Comparison of ENCODE assay signal across 39 cellular contexts in the genomic region with DNA sequence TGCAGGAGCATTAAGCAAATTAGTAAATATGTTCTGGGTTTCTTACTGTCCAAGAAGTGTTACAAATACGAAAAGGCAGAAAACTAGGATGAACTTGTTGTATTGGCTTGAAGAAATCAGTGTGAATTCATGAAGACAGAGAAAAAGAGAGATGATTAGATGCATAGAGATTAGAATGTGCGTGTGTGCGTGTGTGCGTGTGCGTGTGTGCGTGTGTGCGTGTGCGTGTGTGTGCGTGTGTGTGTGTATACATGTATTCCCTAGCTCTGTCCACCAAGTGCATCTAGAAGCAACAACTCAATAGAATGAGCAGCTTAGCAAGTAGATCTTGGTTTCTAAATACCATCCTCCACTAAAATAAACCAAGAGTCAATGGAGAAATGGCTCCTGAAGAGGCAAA. TPM values are rescaled to one million over a fixed set of nuclear protein-coding genes. Genes with fewer than 3 reads are reported as not detected.
"Had no signal": no experiment of that assay in that cellular context is flagged by ENCODE, and none has a peak within 500 bp of the region (broad histone marks: within the 10 kb centered on the region; RNA-seq: fewer than 3 reads in every experiment).

No MANE protein-coding gene starts in this region.

- H3K27me3 ChIP-seq: MG63 had no signal

- H3K36me3 ChIP-seq: MG63 had no signal

- DNase-seq: Karpas-422, Kasumi-1, MG63, MM.1S, MV-4-11, NCI-H1048, NCI-H1092, NCI-H1092 treated with DMSO at 0.1 percent for 48 hours, NCI-H1105, NCI-H1105 treated with DMSO at 0.1 percent for 48 hours, NCI-H1417, NCI-H1417 treated with DMSO at 0.1 percent for 48 hours, NCI-H1436, NCI-H1436 treated with DMSO at 0.1 percent for 48 hours, NCI-H146, NCI-H1694, NCI-H1694 treated with DMSO at 0.1 percent for 48 hours, NCI-H187, NCI-H187 treated with DMSO at 0.1 percent for 48 hours, NCI-H1930, NCI-H2029, NCI-H2029 treated with DMSO at 0.1 percent for 48 hours, NCI-H2081, NCI-H2081 treated with DMSO at 0.1 percent for 48 hours, NCI-H2107, NCI-H2171, NCI-H2171 treated with DMSO at 0.1 percent for 48 hours, NCI-H2227 treated with DMSO at 0.1 percent for 48 hours, NCI-H226, NCI-H345, NCI-H446, NCI-H446 treated with DMSO at 0.1 percent for 48 hours, NCI-H510A, NCI-H510A treated with DMSO at 0.1 percent for 48 hours, NCI-H524 had no signal

- H3K4me3 ChIP-seq: MG63 had no signal

RNA-seq across cellular contexts. Expression of gene SMIM23, which starts 41.5 kb away (rescaled TPM):
- total RNA-seq: LHCN-M2, M059J, MCF 10A, NCI-H460 had no signal
